ENCODE assay signal across 23 cellular contexts in the genomic region with DNA sequence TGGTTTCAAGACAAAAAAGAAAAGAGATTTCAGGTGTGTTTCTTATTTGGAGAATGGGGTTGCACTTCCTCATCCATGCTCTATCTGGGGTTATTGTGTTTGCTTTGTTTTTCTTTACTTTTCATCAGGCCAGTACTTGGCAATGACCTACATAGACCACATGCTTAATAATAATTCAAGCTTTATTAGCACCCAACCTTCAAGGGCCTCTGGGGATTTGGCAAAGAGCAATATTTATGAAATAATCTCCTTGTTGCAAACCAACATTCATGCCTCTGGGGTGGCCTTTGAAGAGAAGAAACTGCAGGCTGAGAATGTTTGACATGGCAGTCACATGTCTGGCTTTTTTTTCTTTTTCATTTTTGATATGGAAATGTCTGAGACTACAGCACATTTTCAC.
"Had no signal": no experiment of that assay in that cellular context is flagged by ENCODE, and none has a peak within 500 bp of the region (broad histone marks: within the 10 kb centered on the region; RNA-seq: fewer than 3 reads in every experiment).

No MANE protein-coding gene starts in this region.

- H3K27ac ChIP-seq: brain microvascular endothelial cell, cardiac muscle cell had no signal

- H3K4me3 Mint-ChIP-seq: activated B cell treated with CpG ODN at 0.5 μM for 24 hours; activated CD4-positive, alpha-beta T cell treated with anti-CD3 and anti-CD28 coated beads, Interleukin-2, amount 10 ng/mL, durations not matched to agents 24 days and 14 days; activated CD8-positive, alpha-beta memory T cell treated with anti-CD3 and anti-CD28 coated beads, Interleukin-2, amount 10 ng/mL, durations not matched to agents 7 days and 5 days; activated naive CD4-positive, alpha-beta T cell treated with anti-CD3 and anti-CD28 coated beads, Interleukin-2, amount 10 ng/mL, durations not matched to agents 7 days and 5 days; activated naive CD8-positive, alpha-beta T cell treated with anti-CD3 and anti-CD28 coated beads for 36 hours; activated T-cell treated with anti-CD3 and anti-CD28 coated beads, Interleukin-2, amount 50 U/mL, for 4 hours; activated T-helper 17 cell treated with anti-CD3 and anti-CD28 coated beads, Interleukin-2, amount 50 U/mL, for 72 hours had no signal

- H3K27ac Mint-ChIP-seq: activated B cell treated with CpG ODN at 0.5 μM for 24 hours; activated CD4-positive, alpha-beta T cell treated with anti-CD3 and anti-CD28 coated beads, Interleukin-2, amount 10 ng/mL, durations not matched to agents 24 days and 14 days; activated CD8-positive, alpha-beta memory T cell treated with anti-CD3 and anti-CD28 coated beads, Interleukin-2, amount 10 ng/mL, durations not matched to agents 7 days and 5 days; activated naive CD4-positive, alpha-beta T cell treated with anti-CD3 and anti-CD28 coated beads, Interleukin-2, amount 10 ng/mL, durations not matched to agents 7 days and 5 days had no signal

- H3K27me3 ChIP-seq: brain microvascular endothelial cell, cardiac muscle cell had no signal

- ATAC-seq: activated CD8-positive, alpha-beta memory T cell treated with anti-CD3 and anti-CD28 coated beads, Interleukin-2, amount 10 ng/mL, durations not matched to agents 7 days and 5 days; activated T-cell treated with anti-CD3 and anti-CD28 coated beads, Interleukin-2, amount 50 U/mL, for 4 hours; activated T-helper 17 cell treated with anti-CD3 and anti-CD28 coated beads, Interleukin-2, amount 50 U/mL, for 72 hours; PC-3 had no signal

- H3K9me3 Mint-ChIP-seq: activated B cell treated with CpG ODN at 0.5 μM for 24 hours; activated CD4-positive, alpha-beta T cell treated with anti-CD3 and anti-CD28 coated beads, Interleukin-2, amount 10 ng/mL, durations not matched to agents 24 days and 14 days; activated naive CD8-positive, alpha-beta T cell treated with anti-CD3 and anti-CD28 coated beads for 36 hours; activated T-cell treated with anti-CD3 and anti-CD28 coated beads, Interleukin-2, amount 50 U/mL, for 4 hours; activated T-helper 17 cell treated with anti-CD3 and anti-CD28 coated beads, Interleukin-2, amount 50 U/mL, for 72 hours had no signal

- H3K36me3 Mint-ChIP-seq: activated CD8-positive, alpha-beta memory T cell treated with anti-CD3 and anti-CD28 coated beads, Interleukin-2, amount 10 ng/mL, durations not matched to agents 7 days and 5 days; activated naive CD8-positive, alpha-beta T cell treated with anti-CD3 and anti-CD28 coated beads for 36 hours had no signal

- H3K4me3 ChIP-seq: cardiac muscle cell had no signal

- H3K36me3 ChIP-seq: brain microvascular endothelial cell, cardiac muscle cell had no signal

- H3K27me3 Mint-ChIP-seq: activated CD8-positive, alpha-beta memory T cell treated with anti-CD3 and anti-CD28 coated beads, Interleukin-2, amount 10 ng/mL, durations not matched to agents 7 days and 5 days; activated naive CD8-positive, alpha-beta T cell treated with anti-CD3 and anti-CD28 coated beads for 36 hours; activated T-helper 17 cell treated with anti-CD3 and anti-CD28 coated beads, Interleukin-2, amount 50 U/mL, for 72 hours had no signal

- H3K4me1 Mint-ChIP-seq: activated B cell treated with CpG ODN at 0.5 μM for 24 hours had no signal

- DNase-seq: activated B cell treated with CpG ODN at 0.5 μM for 24 hours; activated CD4-positive, alpha-beta T cell treated with anti-CD3 and anti-CD28 coated beads for 1 hour; activated CD4-positive, alpha-beta T cell treated with anti-CD3 and anti-CD28 coated beads, Interleukin-2, amount 10 ng/mL, durations not matched to agents 24 days and 14 days; activated CD4-positive, alpha-beta T cell treated with anti-CD3 and anti-CD28 coated beads, Interleukin-2, amount 50 U/mL, for 48 hours; activated CD8-positive, alpha-beta memory T cell treated with anti-CD3 and anti-CD28 coated beads, Interleukin-2, amount 10 ng/mL, durations not matched to agents 7 days and 5 days; activated gamma-delta T cell treated with Interleukin-2 at 50 U/mL for 16 hours; activated naive CD4-positive, alpha-beta T cell treated with anti-CD3 and anti-CD28 coated beads, Interleukin-2, amount 10 ng/mL, durations not matched to agents 7 days and 5 days; activated naive CD8-positive, alpha-beta T cell treated with anti-CD3 and anti-CD28 coated beads for 36 hours; activated T-cell treated with anti-CD3 and anti-CD28 coated beads, Interleukin-2, amount 50 U/mL, for 4 hours; brain microvascular endothelial cell; Kasumi-1; NCI-H1105 treated with DMSO at 0.1 percent for 48 hours; NCI-H1436 treated with DMSO at 0.1 percent for 48 hours; NCI-H187; NCI-H2081; NCI-H510A treated with DMSO at 0.1 percent for 48 hours; NCI-H69; PC-3; SHP77 treated with DMSO at 0.1 percent for 48 hours; T-helper 2 cell; T1000 had no signal
